ENCODE assay signal across 8 cellular contexts in genomic region chr19:6752257-6753177, GRCh38. TPM values are rescaled to one million over a fixed set of nuclear protein-coding genes. Genes with fewer than 3 reads are reported as not detected.
DNase-seq lines count a peak whose midpoint lies in the region; ATAC-seq and TF ChIP-seq lines count a peak whose summit lies in the region.

No MANE protein-coding gene starts in this region.

- no peaks in the 10 kb centered on the region for H3K9me3 Mint-ChIP-seq in HFFc6
- H3K9me3 Mint-ChIP-seq in stimulated activated memory B cell treated with anti-CD40 and anti-IgM and Interleukin-4, amounts not matched to agents 10 μg/mL and 1 μg/mL and 100 μg/mL, for 72 hours = no peaks in the 10 kb centered on the region

- H3K4me3 ChIP-seq in adipocyte (ENCODE audit: low read length) = peak overlapping the region; percentile 72

- H3K4me3 Mint-ChIP-seq in HFFc6 = peak overlapping the region; percentile 69
- H3K4me3 Mint-ChIP-seq in stimulated activated memory B cell treated with anti-CD40 and anti-IgM and Interleukin-4, amounts not matched to agents 10 μg/mL and 1 μg/mL and 100 μg/mL, for 72 hours = peak overlapping the region; percentile 95

- H3K27me3 Mint-ChIP-seq in HFFc6 (ENCODE audit: insufficient read depth) = no peaks in the 10 kb centered on the region
- H3K27me3 Mint-ChIP-seq in stimulated activated memory B cell treated with anti-CD40 and anti-IgM and Interleukin-4, amounts not matched to agents 10 μg/mL and 1 μg/mL and 100 μg/mL, for 72 hours = no peaks in the 10 kb centered on the region

- no peaks in the 10 kb centered on the region for H3K4me1 Mint-ChIP-seq in HFFc6 (ENCODE audit: low read depth)
- peaks cover 33% of the 10 kb centered on the region for H3K4me1 Mint-ChIP-seq in stimulated activated memory B cell treated with anti-CD40 and anti-IgM and Interleukin-4, amounts not matched to agents 10 μg/mL and 1 μg/mL and 100 μg/mL, for 72 hours

- H3K27ac Mint-ChIP-seq in HFFc6 = peak overlapping the region; percentile 68
- peak overlapping the region; percentile 96 for H3K27ac Mint-ChIP-seq in stimulated activated memory B cell treated with anti-CD40 and anti-IgM and Interleukin-4, amounts not matched to agents 10 μg/mL and 1 μg/mL and 100 μg/mL, for 72 hours

- no peak for TF ChIP-seq CTCF in HFFc6 (IDR thresholded peaks at IDR 0.05)

- H3K9ac ChIP-seq in adipocyte (ENCODE audit: low read length) = peak overlapping the region; percentile 63

- no peaks in the 10 kb centered on the region for H3K27me3 ChIP-seq in adipocyte (replicated peaks; ENCODE audit: control insufficient read depth, insufficient read depth, low read length)

- no peaks in the 10 kb centered on the region for H3K9me3 ChIP-seq in adipocyte (ENCODE audit: control insufficient read depth, low read length)

- no peak for ATAC-seq in stimulated activated memory B cell treated with anti-CD40 and anti-IgM and Interleukin-4, amounts not matched to agents 10 μg/mL and 1 μg/mL and 100 μg/mL, for 72 hours

- peaks cover 31% of the 10 kb centered on the region for H3K4me1 ChIP-seq in adipocyte (ENCODE audit: control insufficient read depth, insufficient read depth, low read length)

- peaks cover 19% of the 10 kb centered on the region for H3K36me3 Mint-ChIP-seq in HFFc6 (ENCODE audit: low read depth)
- peaks cover 54% of the 10 kb centered on the region for H3K36me3 Mint-ChIP-seq in stimulated activated memory B cell treated with anti-CD40 and anti-IgM and Interleukin-4, amounts not matched to agents 10 μg/mL and 1 μg/mL and 100 μg/mL, for 72 hours

- DNase-seq in HFFc6 (no peak), adipocyte (ENCODE audit: low read depth) (no peak), islet precursor cell (peak; percentile 85), NCI-H2081 treated with DMSO at 0.1 percent for 48 hours (lab: John Stamatoyannopoulos, UW) (no peak), superior temporal gyrus (ENCODE audit: extremely low spot score) (no peak), pons (ENCODE audit: low spot score) (no peak), AG08396 (ENCODE audit: low spot score) (no peak)

- H3K36me3 ChIP-seq in adipocyte (ENCODE audit: control insufficient read depth, insufficient read depth, low read length, severe bottlenecking) = peaks cover 39% of the 10 kb centered on the region

RNA-seq across cellular contexts. Expression of gene TRIP10, which starts 13.0 kb away (rescaled TPM):
- total RNA-seq in HFFc6 (2021; fragmentation: NEBNext Ultra II Directional; extraction: Animal tissue kit (Norgen Biotek cat#: 25700)) = 10 to 100 TPM; 46.1 to 53.3 (median 48.8) TPM

RNA-seq across cellular contexts. Expression of gene SH2D3A, which starts 14.7 kb away (rescaled TPM):
- not detected for total RNA-seq in HFFc6 (2021; fragmentation: NEBNext Ultra II Directional; extraction: Animal tissue kit (Norgen Biotek cat#: 25700))

RNA-seq across cellular contexts. Expression of gene GPR108, which starts 15.1 kb away (rescaled TPM):
- total RNA-seq in HFFc6 (2021; fragmentation: NEBNext Ultra II Directional; extraction: Animal tissue kit (Norgen Biotek cat#: 25700)) = 10 to 100 TPM; 52.2 to 60.5 (median 56.4) TPM

RNA-seq across cellular contexts. Expression of gene VAV1, which starts 20.0 kb away (rescaled TPM):
- not detected for total RNA-seq in HFFc6 (2021; fragmentation: NEBNext Ultra II Directional; extraction: Animal tissue kit (Norgen Biotek cat#: 25700))

RNA-seq across cellular contexts. Expression of gene C3, which starts 32.1 kb away (rescaled TPM):
- total RNA-seq in HFFc6 (2021; fragmentation: NEBNext Ultra II Directional; extraction: Animal tissue kit (Norgen Biotek cat#: 25700)) = 1 to 10 TPM in 4 of 6 experiments, under 1 TPM in 2; 0.82 to 1.5 (median 1.2) TPM
